Comparison of ENCODE assay signal across 7 cellular contexts in the genomic region with DNA sequence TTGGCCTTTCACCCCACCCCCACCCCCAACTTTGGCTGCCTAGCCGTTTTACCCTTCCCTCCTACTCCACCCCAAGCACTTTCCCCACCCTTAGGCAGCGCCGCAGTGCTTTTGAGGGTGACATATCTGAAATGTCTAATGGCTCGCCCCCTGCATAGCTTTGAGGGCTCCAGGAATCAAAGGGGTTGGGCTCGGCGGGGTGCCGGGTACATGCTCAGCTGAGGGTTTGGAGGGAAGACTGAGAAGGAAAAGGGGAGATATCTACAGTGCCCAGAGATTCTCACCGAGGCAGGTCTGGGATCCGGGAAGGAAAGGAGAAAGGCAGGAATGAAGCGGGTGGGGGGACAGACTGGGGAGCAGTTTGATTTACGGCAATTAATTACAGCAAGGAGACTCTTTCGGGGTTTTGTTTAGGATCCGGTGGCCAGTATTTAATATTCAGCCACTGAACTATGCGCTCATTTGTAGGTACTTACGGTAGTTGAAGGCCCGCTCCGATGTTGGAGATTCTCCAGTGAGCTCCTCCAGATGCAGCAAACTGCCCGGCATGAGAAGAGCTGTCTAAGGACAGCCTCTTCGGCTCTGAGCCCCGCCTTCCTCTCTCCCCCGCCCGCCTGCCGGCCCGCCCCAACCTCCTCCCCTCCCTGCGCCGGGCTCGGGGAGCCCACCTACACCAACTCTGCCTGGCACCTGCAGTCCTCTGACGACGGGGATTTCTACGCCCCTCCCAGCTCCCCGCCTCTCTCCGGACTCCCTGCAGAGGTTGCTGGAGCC. TPM values are rescaled to one million over a fixed set of nuclear protein-coding genes. Genes with fewer than 3 reads are reported as not detected.
DNase-seq lines count a peak whose midpoint lies in the region; ATAC-seq, FAIRE-seq and TF ChIP-seq lines count a peak whose summit lies in the region.

A gene with protein sequence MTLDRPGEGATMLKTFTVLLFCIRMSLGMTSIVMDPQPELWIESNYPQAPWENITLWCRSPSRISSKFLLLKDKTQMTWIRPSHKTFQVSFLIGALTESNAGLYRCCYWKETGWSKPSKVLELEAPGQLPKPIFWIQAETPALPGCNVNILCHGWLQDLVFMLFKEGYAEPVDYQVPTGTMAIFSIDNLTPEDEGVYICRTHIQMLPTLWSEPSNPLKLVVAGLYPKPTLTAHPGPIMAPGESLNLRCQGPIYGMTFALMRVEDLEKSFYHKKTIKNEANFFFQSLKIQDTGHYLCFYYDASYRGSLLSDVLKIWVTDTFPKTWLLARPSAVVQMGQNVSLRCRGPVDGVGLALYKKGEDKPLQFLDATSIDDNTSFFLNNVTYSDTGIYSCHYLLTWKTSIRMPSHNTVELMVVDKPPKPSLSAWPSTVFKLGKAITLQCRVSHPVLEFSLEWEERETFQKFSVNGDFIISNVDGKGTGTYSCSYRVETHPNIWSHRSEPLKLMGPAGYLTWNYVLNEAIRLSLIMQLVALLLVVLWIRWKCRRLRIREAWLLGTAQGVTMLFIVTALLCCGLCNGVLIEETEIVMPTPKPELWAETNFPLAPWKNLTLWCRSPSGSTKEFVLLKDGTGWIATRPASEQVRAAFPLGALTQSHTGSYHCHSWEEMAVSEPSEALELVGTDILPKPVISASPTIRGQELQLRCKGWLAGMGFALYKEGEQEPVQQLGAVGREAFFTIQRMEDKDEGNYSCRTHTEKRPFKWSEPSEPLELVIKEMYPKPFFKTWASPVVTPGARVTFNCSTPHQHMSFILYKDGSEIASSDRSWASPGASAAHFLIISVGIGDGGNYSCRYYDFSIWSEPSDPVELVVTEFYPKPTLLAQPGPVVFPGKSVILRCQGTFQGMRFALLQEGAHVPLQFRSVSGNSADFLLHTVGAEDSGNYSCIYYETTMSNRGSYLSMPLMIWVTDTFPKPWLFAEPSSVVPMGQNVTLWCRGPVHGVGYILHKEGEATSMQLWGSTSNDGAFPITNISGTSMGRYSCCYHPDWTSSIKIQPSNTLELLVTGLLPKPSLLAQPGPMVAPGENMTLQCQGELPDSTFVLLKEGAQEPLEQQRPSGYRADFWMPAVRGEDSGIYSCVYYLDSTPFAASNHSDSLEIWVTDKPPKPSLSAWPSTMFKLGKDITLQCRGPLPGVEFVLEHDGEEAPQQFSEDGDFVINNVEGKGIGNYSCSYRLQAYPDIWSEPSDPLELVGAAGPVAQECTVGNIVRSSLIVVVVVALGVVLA (N-terminal part only) (minus strand): TSS at position 569 of the 774 bp plus-strand sequence. CDS start 2,632 bp downstream, outside the sequence.

- H3K9ac ChIP-seq in subcutaneous abdominal adipose tissue (ENCODE audit: low read length in 5 of 5) = peak within 1 kb of the TSS in 1 of 5 donors; percentile 53

- TF ChIP-seq POLR2A in GM12892 (IDR thresholded peaks at IDR 0.05; ENCODE audit: low read depth, low read length) = no peak

- H3K36me3 ChIP-seq in subcutaneous abdominal adipose tissue (ENCODE audit: control insufficient read depth in 5 of 5, insufficient read depth in 5 of 5, low read length in 5 of 5) = no peaks in the 10 kb centered on the region

- no peak within 1 kb of the TSS for H3K27ac ChIP-seq in subcutaneous abdominal adipose tissue (ENCODE audit: low read depth, low read length)

- H3K9me3 ChIP-seq in subcutaneous abdominal adipose tissue (ENCODE audit: control insufficient read depth in 5 of 5, low read length in 5 of 5) = no peaks in the 10 kb centered on the region

- in situ Hi-C loops in astrocyte of the cerebellum (cut with HindIII; ENCODE audit: low sequenced_read_pairs) = no loop called here

- FAIRE-seq in GM12892 (lab: Jason Lieb, UNC) = no peak

- peaks cover 0 to 18% (median 15%) of the 10 kb centered on the region in 5 donors for H3K27me3 ChIP-seq in subcutaneous abdominal adipose tissue (ENCODE audit: control insufficient read depth in 5 of 5, insufficient read depth in 4 of 5, low read length in 5 of 5)

- DNase-seq in HT1080 (ENCODE audit: low read depth) (peak; percentile 31), astrocyte of the cerebellum (ENCODE audit: low read depth) (peak; percentile 54), islet precursor cell (peak; percentile 73), NCI-H510A treated with DMSO at 0.1 percent for 48 hours (lab: John Stamatoyannopoulos, UW) (no peak), GM12892 (ENCODE audit: insufficient read length) (no peak)

- H3K4me3 ChIP-seq in astrocyte of the cerebellum (ENCODE audit: low read depth, low read length) (peak within 1 kb of the TSS; percentile 44), subcutaneous abdominal adipose tissue (ENCODE audit: low read depth in 1 of 5, low read length in 5 of 5) (peak within 1 kb of the TSS; percentile 38 to 61 (median 49))

- TF ChIP-seq CTCF in astrocyte of the cerebellum (IDR thresholded peaks at IDR 0.05; ENCODE audit: low read depth, low read length, missing control alignments) = no peak

- H3K4me1 ChIP-seq in subcutaneous abdominal adipose tissue (ENCODE audit: control insufficient read depth in 5 of 5, insufficient read depth in 5 of 5, low read length in 5 of 5) = peaks cover 0 to 7% (median 3%) of the 10 kb centered on the region in 5 donors

- ATAC-seq in GM21576 (IDR thresholded peaks at IDR 0.05; ENCODE audit: unreplicated experiment) = no peak

RNA-seq across cellular contexts. Expression of the gene that starts here (rescaled TPM):
- total RNA-seq in HT1080 (2014; rRNA removed; shearing (Covaris generic)) = 0.47 and 0.84 TPM in 2 replicates
- polyA plus RNA-seq in HT1080 (2015; cell fraction: cytosol; rRNA removed) = 0.64 and 0.70 TPM in 2 replicates
- 1.4 and 1.7 TPM in 2 replicates for polyA plus RNA-seq in HT1080 (2015; cell fraction: nucleus; rRNA removed)
- polyA plus RNA-seq in GM12892 (2012; ENCODE audit: missing spikeins) = not detected

Comparison
In these comparisons a context has a peak if more than half of its experiments do, and no peak if none do; other contexts are left out.
1. DNase-seq: peak in HT1080 (single experiment), astrocyte of the cerebellum (single experiment) and islet precursor cell (single experiment); none in NCI-H510A treated with DMSO at 0.1 percent for 48 hours (single experiment) and GM12892 (single experiment).